14 cellular contexts compared by ENCODE assay signal in genomic region chr4:80229590-80229989, GRCh38. TPM values are rescaled to one million over a fixed set of nuclear protein-coding genes. Genes with fewer than 3 reads are reported as not detected.
DNase-seq lines count a peak whose midpoint lies in the region; ATAC-seq and TF ChIP-seq lines count a peak whose summit lies in the region.
"Had no signal": no experiment of that assay in that cellular context is flagged by ENCODE, and none has a peak within 500 bp of the region (broad histone marks: within the 10 kb centered on the region; RNA-seq: fewer than 3 reads in every experiment).

No MANE protein-coding gene starts in this region.

- H3K18ac ChIP-seq in IMR-90 (ENCODE audit: low read depth, low read length): no peak overlapping the region

- TF ChIP-seq CTCF in IMR-90 (conservative IDR thresholded peaks at IDR 0.05; ENCODE audit: low read depth, low read length): no peak

- H3K4ac ChIP-seq in IMR-90 (ENCODE audit: low read depth, low read length): peak overlapping the region; percentile 75; the same call in 1 of the 2 replicates

- H2AFZ ChIP-seq in IMR-90 (replicated peaks; ENCODE audit: low read length, poor library complexity): no peak overlapping the region

- intact Hi-C loops in IMR-90 (cut with micrococcal nuclease): no loop called here
- intact Hi-C loops in Right ventricle myocardium superior (cut with DNase I): loop anchor here (10.0 kb wide), 1 partner anchor 1185 kb away; no protein-coding TSS in a partner anchor

- TF ChIP-seq POLR2A in IMR-90 (IDR thresholded peaks at IDR 0.05; ENCODE audit: low read depth, low read length): no peak

- dilution Hi-C loops in IMR-90 (cut with HindIII; ENCODE audit: low sequenced_read_pairs, unreplicated experiment): no loop called here

- no CpG with 5 or more reads among the region's 2 CpGs for WGBS in IMR-90 (ENCODE audit: extremely low coverage in 2 of 2, insufficient read length in 1 of 2), 2 experiments

- H2BK15ac ChIP-seq in IMR-90 (ENCODE audit: low read depth, low read length): peak overlapping the region; percentile 65; the same call in 1 of the 3 replicates

- H3K79me1 ChIP-seq in IMR-90 (ENCODE audit: low read depth in 1 of 2, low read length in 2 of 2): peaks cover 7 to 19% of the 10 kb centered on the region in 2 experiments; a peak in 3 of 4 replicates

- H4K91ac ChIP-seq in IMR-90 (ENCODE audit: insufficient read depth, low read depth, low read length): no peak overlapping the region

- H3K4me3 ChIP-seq in IMR-90 (ENCODE audit: insufficient read depth, low read depth, low read length): no peak overlapping the region
- H3K4me3 ChIP-seq: right lobe of liver, thyroid gland had no signal

- H3K27me3 ChIP-seq in IMR-90 (ENCODE audit: control insufficient read depth, insufficient read depth, low read length): no peaks in the 10 kb centered on the region
- H3K27me3 ChIP-seq: right lobe of liver, thyroid gland had no signal

- peak overlapping the region; percentile 15 for H2BK5ac ChIP-seq in IMR-90 (ENCODE audit: low read depth, low read length, poor library complexity, severe bottlenecking)

- peak overlapping the region; percentile 93 for H3K14ac ChIP-seq in IMR-90 (replicated peaks; ENCODE audit: low read depth, low read length)

- TF ChIP-seq RAD21 in IMR-90 (IDR thresholded peaks at IDR 0.05; ENCODE audit: low read length): no peak

- H3K27ac ChIP-seq in IMR-90 (ENCODE audit: insufficient read depth, low read length): no peak overlapping the region
- H3K27ac ChIP-seq: right lobe of liver, thyroid gland had no signal

- no peak overlapping the region for H2AK9ac ChIP-seq in IMR-90 (replicated peaks; ENCODE audit: low read depth, low read length, poor library complexity)

- no peaks in the 10 kb centered on the region for H3K9me3 ChIP-seq in IMR-90 (ENCODE audit: control insufficient read depth, insufficient read depth, low read length)
- H3K9me3 ChIP-seq: right lobe of liver, thyroid gland had no signal

- in situ Hi-C loops in IMR-90 (cut with MboI; ENCODE audit: low sequenced_read_pairs): loop anchor here (10.0 kb wide), 1 partner anchor 105 kb away; the partner anchor contains the start of gene CFAP299

- H4K8ac ChIP-seq in IMR-90 (ENCODE audit: low read depth in 2 of 2, low read length in 2 of 2): peak overlapping the region in 1 of 2 experiments; percentile 63; a peak in 1 of 4 replicates

- H3K4me2 ChIP-seq in IMR-90 (ENCODE audit: low read depth, low read length): peak overlapping the region; percentile 51; the same call in 1 of the 2 replicates

- no peak overlapping the region for H4K5ac ChIP-seq in IMR-90 (ENCODE audit: low read depth, low read length)

- no TSS peak for BruUV-seq in IMR-90 (replicated peaks; lab: Mats Ljungman, UMichigan)

- DNase-seq in IMR-90: no peak
- DNase-seq in NCI-H510A treated with DMSO at 0.1 percent for 48 hours (lab: John Stamatoyannopoulos, UW): no peak
- DNase-seq in Right ventricle myocardium superior: no peak
- DNase-seq in stimulated activated CD4-positive, alpha-beta T cell treated with anti-CD3 and anti-CD28 coated beads, Interleukin-4, amount 100 ng/mL, for 4 hours: no peak
- DNase-seq in DMS53 treated with DMSO at 0.1 percent for 48 hours (lab: John Stamatoyannopoulos, UW; ENCODE audit: unreplicated experiment): no peak
- DNase-seq: activated CD4-positive, alpha-beta memory T cell treated with anti-CD3 and anti-CD28 coated beads for 36 hours; activated naive CD8-positive, alpha-beta T cell treated with anti-CD3 and anti-CD28 coated beads for 36 hours; NCI-H1105; right lobe of liver; thyroid gland had no signal

- peak; percentile 43 for ATAC-seq in GM18517 (IDR thresholded peaks at IDR 0.05; ENCODE audit: unreplicated experiment)
- ATAC-seq in GM21381 (IDR thresholded peaks at IDR 0.05; ENCODE audit: unreplicated experiment): peak; percentile 96
- ATAC-seq in HG02938 (IDR thresholded peaks at IDR 0.05; ENCODE audit: unreplicated experiment): peak; percentile 97
- ATAC-seq in IMR-90 (ENCODE audit: low read depth): no peak
- ATAC-seq in Right ventricle myocardium superior (ENCODE audit: poor library complexity): no peak
- ATAC-seq: right lobe of liver had no signal

- H3K9me1 ChIP-seq in IMR-90 (ENCODE audit: insufficient read depth, low read length): peaks cover 8% of the 10 kb centered on the region; the same call in 1 of the 2 replicates

- no peak overlapping the region for H3K9ac ChIP-seq in IMR-90 (ENCODE audit: low read depth, low read length)

- peak overlapping the region; percentile 89 for H2BK20ac ChIP-seq in IMR-90 (ENCODE audit: low read depth, low read length)

- peak overlapping the region; percentile 52; the same call in 1 of the 2 replicates for H3K23ac ChIP-seq in IMR-90 (ENCODE audit: low read depth, low read length)

- H2BK120ac ChIP-seq in IMR-90 (ENCODE audit: low read depth, low read length): peak overlapping the region; percentile 74

- H3K56ac ChIP-seq in IMR-90 (ENCODE audit: extremely low read depth, insufficient read depth, low read length): no peak overlapping the region

- H2AK5ac ChIP-seq in IMR-90 (ENCODE audit: low read depth, low read length): peak overlapping the region; percentile 82

- no peaks in the 10 kb centered on the region for H4K20me1 ChIP-seq in IMR-90 (ENCODE audit: insufficient read depth, low read length)

- CTCF ChIA-PET in IMR-90 (lab: Yijun Ruan, JAX): interaction anchor here (1.2 to 1.7 kb wide), 4 partner anchors 9 to 106 kb away, joined by 3 to 4 read pairs (median 4); partner anchors contain the start of genes CFAP299 and FGF5

- peaks cover 6% of the 10 kb centered on the region; the same call in 1 of the 2 replicates for H3K4me1 ChIP-seq in IMR-90 (ENCODE audit: control insufficient read depth, insufficient read depth, low read length)
- H3K4me1 ChIP-seq: right lobe of liver, thyroid gland had no signal

- H3K36me3 ChIP-seq in IMR-90 (ENCODE audit: control insufficient read depth, insufficient read depth, low read length): no peaks in the 10 kb centered on the region
- H3K36me3 ChIP-seq: right lobe of liver, thyroid gland had no signal

- POLR2A ChIA-PET in IMR-90 (lab: Charles Lee; ENCODE audit: unreplicated experiment): no interaction called here

TF ChIP-seq in IMR-90, 13 proteins besides CTCF, POLR2A, EP300 and RAD21:
- TF ChIP-seq BHLHE40 (IDR thresholded peaks at IDR 0.05; ENCODE audit: low read depth, low read length): no peak

RNA-seq across cellular contexts. Expression of gene PRDM8, which starts 32.3 kb away (rescaled TPM):
- total RNA-seq in IMR-90 (2012; rRNA removed) (5.0 and 5.7 TPM in 2 replicates), Right ventricle myocardium superior (0.73 TPM)
- 15.8 and 16.8 TPM in 2 replicates for polyA plus RNA-seq in IMR-90 (2012; rRNA removed)
- polyA plus RNA-seq in IMR-90 (2012; cell fraction: cytosol; rRNA removed): 9.1 and 12.2 TPM in 2 replicates
- 32.9 and 37.2 TPM in 2 replicates for polyA plus RNA-seq in IMR-90 (2012; cell fraction: nucleus; rRNA removed; ENCODE audit: low replicate concordance)

RNA-seq across cellular contexts. Expression of gene FGF5, which starts 36.9 kb away (rescaled TPM):
- total RNA-seq in IMR-90 (2012; rRNA removed) (18.6 and 35.8 TPM in 2 replicates), Right ventricle myocardium superior (0.91 TPM)
- 42.1 and 77.7 TPM in 2 replicates for polyA plus RNA-seq in IMR-90 (2012; rRNA removed)
- polyA plus RNA-seq in IMR-90 (2012; cell fraction: cytosol; rRNA removed): 11.3 and 17.6 TPM in 2 replicates
- 10.5 and 16.3 TPM in 2 replicates for polyA plus RNA-seq in IMR-90 (2012; cell fraction: nucleus; rRNA removed; ENCODE audit: low replicate concordance)
- total RNA-seq: activated CD4-positive, alpha-beta memory T cell treated with anti-CD3 and anti-CD28 coated beads for 36 hours; activated naive CD8-positive, alpha-beta T cell treated with anti-CD3 and anti-CD28 coated beads for 36 hours; right lobe of liver; T-helper 1 cell treated with Interleukin-12 subunit alpha and Interleukin-12 subunit beta and Interleukin-4 antibody, amounts not matched to agents 30 ng/mL and 1 ng/mL, for 36 hours; thyroid gland had no signal

Comparison
In these comparisons a context has a peak if more than half of its experiments do, and no peak if none do; other contexts are left out.
1. ATAC-seq: peak in GM18517 (single experiment), GM21381 (single experiment) and HG02938 (single experiment); none in IMR-90 (single experiment) and Right ventricle myocardium superior (single experiment).
2. RNA of gene FGF5, which starts 36.9 kb away (total RNA-seq): 18.6 to 35.8 TPM in IMR-90; 0.91 TPM in Right ventricle myocardium superior (single experiment); every median in the first group is over 10 times any median in the second.